In genomic region chr1:247373721-247374141, GRCh38 we compare ENCODE assay signal across 8 cellular contexts.
DNase-seq lines count a peak whose midpoint lies in the region; ATAC-seq and TF ChIP-seq lines count a peak whose summit lies in the region.

No MANE protein-coding gene starts in this region.

- H3K4me3 ChIP-seq in DOHH2 (ENCODE audit: low read length) = no peak overlapping the region

- peaks cover 3% of the 10 kb centered on the region; the same call in 1 of the 2 replicates for H3K27me3 ChIP-seq in DOHH2 (ENCODE audit: control insufficient read depth, low read length)

- no peaks in the 10 kb centered on the region for H3F3A ChIP-seq in DOHH2 (ENCODE audit: control insufficient read depth, insufficient read depth)

- no peak overlapping the region for H3K27ac ChIP-seq in DOHH2 (ENCODE audit: low read depth, low read length)

- no peaks in the 10 kb centered on the region for H3K36me3 ChIP-seq in DOHH2 (ENCODE audit: control insufficient read depth, low read length)

- H3K4me2 ChIP-seq in DOHH2 (ENCODE audit: low read length) = peak overlapping the region; percentile 44; the same call in 1 of the 2 replicates

- H3K4me1 ChIP-seq in DOHH2 (ENCODE audit: control insufficient read depth, low read length) = no peaks in the 10 kb centered on the region

- ATAC-seq in HG02870 (IDR thresholded peaks at IDR 0.05; ENCODE audit: unreplicated experiment) (peak; percentile 71), HG02588 (IDR thresholded peaks at IDR 0.05; ENCODE audit: unreplicated experiment) (no peak)

- no peaks in the 10 kb centered on the region for H3K9me3 ChIP-seq in DOHH2 (ENCODE audit: control insufficient read depth, insufficient read depth, low read length)

- no peaks in the 10 kb centered on the region for H3K79me2 ChIP-seq in DOHH2 (ENCODE audit: control insufficient read depth, low read length)

- DNase-seq in SW480 (ENCODE audit: low spot score) (peak; percentile 34), hepatic stellate cell (ENCODE audit: low spot score) (peak; percentile 69), GM19238 (ENCODE audit: insufficient read length, low spot score) (no peak)
- peak; percentile 17 for DNase-seq in activated naive CD8-positive, alpha-beta T cell treated with anti-CD3 and anti-CD28 coated beads, Interleukin-2, amount 50 U/mL, for 16 hours (ENCODE audit: low read depth, low spot score)
- peak; percentile 30 to 50 for DNase-seq in stimulated activated CD4-positive, alpha-beta T cell treated with anti-CD3 and anti-CD28 coated beads, Interleukin-15, amount 100 ng/mL, for 48 hours (ENCODE audit: low read depth in 2 of 2)

- TF ChIP-seq CTCF in DOHH2 (IDR thresholded peaks at IDR 0.05; ENCODE audit: low read depth, low read length, poor library complexity, severe bottlenecking) = peak; percentile 38

- no peaks in the 10 kb centered on the region for H3K9me2 ChIP-seq in DOHH2 (replicated peaks; ENCODE audit: control insufficient read depth, low read length)

- H4K20me1 ChIP-seq in DOHH2 (ENCODE audit: control insufficient read depth, insufficient read depth, low read depth, low read length) = no peaks in the 10 kb centered on the region
